ENCODE assay signal across 8 cellular contexts in the genomic region with DNA sequence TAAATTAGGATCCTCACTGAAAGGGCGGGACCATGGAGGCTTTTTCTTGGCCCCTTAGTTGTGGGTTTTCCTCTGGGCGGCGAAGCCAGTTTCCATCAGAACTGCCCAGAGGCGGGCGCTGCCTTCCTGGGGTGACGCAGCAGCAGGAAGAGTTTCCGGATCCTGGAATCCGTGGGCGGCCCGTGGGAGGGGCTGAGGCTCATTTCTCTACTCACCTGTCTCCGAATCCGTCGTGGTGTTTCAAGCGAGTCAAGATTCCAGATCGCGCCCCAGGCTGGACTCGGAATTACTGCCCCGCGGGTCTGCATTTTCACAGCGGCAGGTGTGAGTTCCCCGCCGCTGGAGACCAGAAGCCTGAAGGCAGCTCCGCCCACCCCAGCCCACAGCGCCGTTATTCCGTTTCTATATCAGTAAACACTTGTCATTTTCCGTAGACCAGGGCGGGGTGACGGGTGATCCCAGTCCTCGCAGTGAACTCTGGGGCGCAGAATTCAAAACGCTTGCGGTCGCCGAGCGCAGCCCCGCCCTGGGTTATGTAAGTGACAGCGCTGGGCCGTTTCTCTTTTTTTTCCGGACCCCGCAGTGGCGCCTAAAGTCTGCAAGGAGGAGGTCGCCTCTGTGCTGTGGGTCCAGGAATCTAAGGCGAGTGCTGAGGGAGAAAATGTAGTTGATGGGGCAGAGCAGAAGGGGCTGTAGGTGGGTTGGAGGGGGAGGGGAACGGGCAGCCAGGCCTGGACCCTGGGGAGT. TPM values are rescaled to one million over a fixed set of nuclear protein-coding genes. Genes with fewer than 3 reads are reported as not detected.
A peak's percentile ranks its signal among the peaks of the same experiment; 100 is the strongest.
DNase-seq lines count a peak whose midpoint lies in the region; ATAC-seq, FAIRE-seq and TF ChIP-seq lines count a peak whose summit lies in the region.

No MANE protein-coding gene starts in this region.

- H3K4me3 ChIP-seq in WERI-Rb-1 (ENCODE audit: low read depth, low read length) (peak overlapping the region; percentile 70), breast epithelium (peak overlapping the region; percentile 50 to 76 (median 67)), spleen (peak overlapping the region; percentile 39 to 81 (median 56))

- H3K27me3 ChIP-seq in WERI-Rb-1 (ENCODE audit: insufficient read depth, low read depth, severe bottlenecking) (no peaks in the 10 kb centered on the region), breast epithelium (no peaks in the 10 kb centered on the region), spleen (replicated peaks in 1 of 7) (no peaks in the 10 kb centered on the region)

- H3K27ac ChIP-seq in WERI-Rb-1 (peak overlapping the region; percentile 53), breast epithelium (peak overlapping the region; percentile 97), spleen (peak overlapping the region; percentile 93 to 100 (median 99))

- H3K4me1 ChIP-seq in breast epithelium (peaks cover 0 to 2% of the 10 kb centered on the region in 2 donors), spleen (peaks cover 6 to 77% (median 52%) of the 10 kb centered on the region in 6 donors)

- FAIRE-seq in A204.1 (lab: Jason Lieb, UNC) = peak; percentile 67

- TF ChIP-seq CTCF in WERI-Rb-1 (IDR thresholded peaks at IDR 0.05; ENCODE audit: low read depth, low read length) (peak; percentile 21; the same call in 1 of the 2 replicates), breast epithelium (IDR thresholded peaks at IDR 0.05) (peak in 1 of 3 donors; percentile 7), spleen (IDR thresholded peaks at IDR 0.05 in 8 of 11, conservative IDR thresholded peaks at IDR 0.05 in 3 of 11) (peak in 2 of 11 experiments; percentile 18 to 19)

- DNase-seq in NCI-H2196 (lab: John Stamatoyannopoulos, UW; ENCODE audit: unreplicated experiment) (peak; percentile 92), WERI-Rb-1 (peak; percentile 92), breast epithelium (ENCODE audit: low spot score in 2 of 2) (peak; percentile 92 to 94), inferior parietal cortex (ENCODE audit: extremely low spot score) (peak; percentile 81), spleen (peak; percentile 98)

- no peaks in the 10 kb centered on the region for H3K36me3 ChIP-seq in WERI-Rb-1
- H3K36me3 ChIP-seq in breast epithelium = no peaks in the 10 kb centered on the region
- peaks cover 0 to 52% (median 1%) of the 10 kb centered on the region in 6 donors for H3K36me3 ChIP-seq in spleen

- H3K9me3 ChIP-seq in WERI-Rb-1 (ENCODE audit: severe bottlenecking) (peaks cover 10% of the 10 kb centered on the region), breast epithelium (peaks cover 0 to 9% of the 10 kb centered on the region in 2 donors), spleen (peaks cover 0 to 11% (median 0%) of the 10 kb centered on the region in 8 donors)

- ATAC-seq in GM18861 (IDR thresholded peaks at IDR 0.05; ENCODE audit: unreplicated experiment) (peak; percentile 51), HG03097 (IDR thresholded peaks at IDR 0.05; ENCODE audit: low FRiP score, unreplicated experiment) (peak; percentile 57)

- intact Hi-C loops in breast epithelium (cut with DNase I; ENCODE audit: low total_unique reads) = loop anchor here (10.0 kb wide), 1 partner anchor 167 kb away; no protein-coding TSS in a partner anchor
- intact Hi-C loops in spleen (cut with DNase I; ENCODE audit: low total_unique reads) = loop anchor here (5.0 kb wide), 1 partner anchor 170 kb away; no protein-coding TSS in a partner anchor

- WGBS in spleen, 5 donors = 0 to 1% (median 0%) methylated on average over 37 to 45 of the region's 45 CpGs

- TF ChIP-seq POLR2A in breast epithelium (IDR thresholded peaks at IDR 0.05) (peak; percentile 86), spleen (IDR thresholded peaks at IDR 0.05) (peak; percentile 41 to 65 (median 50))

RNA-seq across cellular contexts. Expression of a gene that starts 27.2 kb away (rescaled TPM):
- total RNA-seq in breast epithelium (1 to 10 TPM in 1 of 3 donors, under 1 TPM in 2; 0.64 to 4.5 (median 0.98) TPM), spleen (1 to 10 TPM in 5 of 7 donors, under 1 TPM in 2; 0.57 to 3.7 (median 1.3) TPM)
- polyA plus RNA-seq in spleen = 1 to 10 TPM; 1.2 to 3.2 (median 2.7) TPM

RNA-seq across cellular contexts. Expression of a gene that starts 39.3 kb away (rescaled TPM):
- 1 to 10 TPM; 2.3 to 8.5 (median 6.1) TPM for total RNA-seq in breast epithelium
- 10 to 100 TPM in 4 of 7 donors, 1 to 10 TPM in 3; 6.6 to 12.6 (median 10.2) TPM for total RNA-seq in spleen
- polyA plus RNA-seq in spleen = 1 to 10 TPM; 6.2 to 9.8 (median 7.1) TPM

RNA-seq across cellular contexts. Expression of a gene that starts 40.1 kb away (rescaled TPM):
- total RNA-seq in breast epithelium (10 to 100 TPM; 10.9 to 17.1 (median 17.0) TPM), spleen (10 to 100 TPM in 6 of 7 donors, 1 to 10 TPM in 1; 7.7 to 22.5 (median 17.8) TPM)
- 10 to 100 TPM; 11.1 to 15.2 (median 11.7) TPM for polyA plus RNA-seq in spleen

RNA-seq across cellular contexts. Expression of a gene that starts 58.9 kb away (rescaled TPM):
- total RNA-seq in breast epithelium = not detected
- not detected for total RNA-seq in spleen
- polyA plus RNA-seq in spleen = not detected

Comparison
In these comparisons a context has a peak if more than half of its experiments do, and no peak if none do; other contexts are left out.
1. Peak in every context shown above with its lines: DNase-seq, ATAC-seq, H3K4me3 ChIP-seq and H3K27ac ChIP-seq.